In genomic region chr4:76301068-76301774, GRCh38 we compare ENCODE assay signal across 8 cellular contexts. TPM values are rescaled to one million over a fixed set of nuclear protein-coding genes. Genes with fewer than 3 reads are reported as not detected.
DNase-seq lines count a peak whose midpoint lies in the region; ATAC-seq and TF ChIP-seq lines count a peak whose summit lies in the region.

No MANE protein-coding gene starts in this region.

- BruUV-seq in IMR-90 (replicated peaks; lab: Mats Ljungman, UMichigan): no TSS peak

- peak; percentile 38 for DNase-seq in activated CD4-positive, alpha-beta T cell treated with anti-CD3 and anti-CD28 coated beads, Interleukin-2, amount 10 ng/mL, durations not matched to agents 7 days and 5 days
- no peak for DNase-seq in activated CD4-positive, alpha-beta T cell treated with anti-CD3 and anti-CD28 coated beads, Interleukin-2, amount 50 U/mL, for 4 hours
- DNase-seq in IMR-90 (peak; percentile 89), activated B cell treated with CpG ODN at 0.5 μM for 24 hours (no peak), right atrium auricular region (ENCODE audit: low spot score) (no peak), transverse colon (no peak), mesenteric fat pad (ENCODE audit: low spot score) (no peak)

- POLR2A ChIA-PET in activated CD4-positive, alpha-beta T cell treated with anti-CD3 and anti-CD28 coated beads, Interleukin-2, amount 10 ng/mL, durations not matched to agents 7 days and 5 days (lab: Charles Lee): no interaction called here
- POLR2A ChIA-PET in IMR-90 (lab: Charles Lee; ENCODE audit: unreplicated experiment): no interaction called here
- POLR2A ChIA-PET in activated B cell treated with CpG ODN at 0.5 μM for 24 hours (lab: Charles Lee): no interaction called here

- WGBS in IMR-90 (ENCODE audit: extremely low coverage in 2 of 2, insufficient read length in 1 of 2), 2 experiments: no CpG with 5 or more reads among the region's 4 CpGs
- 93 to 96% methylated on average over 4 of the region's 4 CpGs for WGBS in transverse colon (ENCODE audit: low coverage in 1 of 2), 2 donors

- no peak overlapping the region for H3K56ac ChIP-seq in IMR-90 (ENCODE audit: extremely low read depth, insufficient read depth, low read length)

- no peak overlapping the region for H3K23ac ChIP-seq in IMR-90 (ENCODE audit: low read depth, low read length)

- no peak overlapping the region for H2BK5ac ChIP-seq in IMR-90 (ENCODE audit: low read depth, low read length, poor library complexity, severe bottlenecking)

- no peak overlapping the region for H2AFZ ChIP-seq in IMR-90 (replicated peaks; ENCODE audit: low read length, poor library complexity)

- H3K4me1 ChIP-seq in IMR-90 (ENCODE audit: control insufficient read depth, insufficient read depth, low read length) (peaks cover 4% of the 10 kb centered on the region; the same call in 1 of the 2 replicates), right atrium auricular region (peaks cover 0 to 17% of the 10 kb centered on the region in 2 donors), transverse colon (peaks cover 4 to 34% (median 5%) of the 10 kb centered on the region in 4 donors)

- no peak for TF ChIP-seq EP300 in transverse colon (IDR thresholded peaks at IDR 0.05; ENCODE audit: low read depth)

- H3K4me3 ChIP-seq in IMR-90 (ENCODE audit: insufficient read depth, low read depth, low read length) (no peak overlapping the region), right atrium auricular region (no peak overlapping the region), transverse colon (no peak overlapping the region)

- H2AK9ac ChIP-seq in IMR-90 (replicated peaks; ENCODE audit: low read depth, low read length, poor library complexity): no peak overlapping the region

- H3K79me1 ChIP-seq in IMR-90 (ENCODE audit: low read depth in 1 of 2, low read length in 2 of 2): peaks cover 10% of the 10 kb centered on the region in 2 experiments; a peak in 3 of 4 replicates

- intact Hi-C loops in IMR-90 (cut with micrococcal nuclease) (no loop called here), activated B cell treated with CpG ODN at 0.5 μM for 24 hours (cut with micrococcal nuclease) (no loop called here), transverse colon (cut with DNase I; ENCODE audit: low total_unique reads) (loop anchor here (10.0 kb wide), 1 partner anchor 126 kb away; no protein-coding TSS in a partner anchor)

- no peak overlapping the region for H4K91ac ChIP-seq in IMR-90 (ENCODE audit: insufficient read depth, low read depth, low read length)

- H3K18ac ChIP-seq in IMR-90 (ENCODE audit: low read depth, low read length): no peak overlapping the region

- peaks cover 8% of the 10 kb centered on the region for H3K9me1 ChIP-seq in IMR-90 (ENCODE audit: insufficient read depth, low read length)

- peaks cover 18% of the 10 kb centered on the region for H3K9me3 Mint-ChIP-seq in activated CD4-positive, alpha-beta T cell treated with anti-CD3 and anti-CD28 coated beads, Interleukin-2, amount 10 ng/mL, durations not matched to agents 7 days and 5 days
- peaks cover 16% of the 10 kb centered on the region for H3K9me3 Mint-ChIP-seq in activated B cell treated with CpG ODN at 0.5 μM for 24 hours

- no peaks in the 10 kb centered on the region for H3K27me3 ChIP-seq in IMR-90 (ENCODE audit: control insufficient read depth, insufficient read depth, low read length)
- H3K27me3 ChIP-seq in right atrium auricular region: no peaks in the 10 kb centered on the region
- H3K27me3 ChIP-seq in transverse colon: no peaks in the 10 kb centered on the region

- peak overlapping the region; percentile 51; the same call in 1 of the 2 replicates for H3K4me2 ChIP-seq in IMR-90 (ENCODE audit: low read depth, low read length)

- no peak overlapping the region for H3K9ac ChIP-seq in IMR-90 (ENCODE audit: low read depth, low read length)

- no peak overlapping the region for H2BK20ac ChIP-seq in IMR-90 (ENCODE audit: low read depth, low read length)

- H3K27ac ChIP-seq in IMR-90 (ENCODE audit: insufficient read depth, low read length) (no peak overlapping the region), right atrium auricular region (peak overlapping the region; percentile 56 to 79), transverse colon (peak overlapping the region; percentile 15 to 55 (median 46))

- TF ChIP-seq POLR2A in IMR-90 (IDR thresholded peaks at IDR 0.05; ENCODE audit: low read depth, low read length) (no peak), transverse colon (IDR thresholded peaks at IDR 0.05) (no peak)

- no peaks in the 10 kb centered on the region for H3K36me3 ChIP-seq in IMR-90 (ENCODE audit: control insufficient read depth, insufficient read depth, low read length)
- no peaks in the 10 kb centered on the region for H3K36me3 ChIP-seq in right atrium auricular region
- H3K36me3 ChIP-seq in transverse colon: no peaks in the 10 kb centered on the region

- no peak for TF ChIP-seq RAD21 in IMR-90 (IDR thresholded peaks at IDR 0.05; ENCODE audit: low read length)

- ATAC-seq in GM21825 (IDR thresholded peaks at IDR 0.05; ENCODE audit: unreplicated experiment) (peak; percentile 99), IMR-90 (ENCODE audit: low read depth) (peak; percentile 64), activated B cell treated with CpG ODN at 0.5 μM for 24 hours (ENCODE audit: low read depth) (peak; percentile 34)

- H3K14ac ChIP-seq in IMR-90 (replicated peaks; ENCODE audit: low read depth, low read length): no peak overlapping the region

- no peak overlapping the region for H4K5ac ChIP-seq in IMR-90 (ENCODE audit: low read depth, low read length)

- H4K8ac ChIP-seq in IMR-90 (ENCODE audit: low read depth in 2 of 2, low read length in 2 of 2): no peak overlapping the region

- H4K20me1 ChIP-seq in IMR-90 (ENCODE audit: insufficient read depth, low read length): no peaks in the 10 kb centered on the region

- CTCF ChIA-PET in activated CD4-positive, alpha-beta T cell treated with anti-CD3 and anti-CD28 coated beads, Interleukin-2, amount 10 ng/mL, durations not matched to agents 7 days and 5 days (lab: Charles Lee): interaction anchor here (0.6 to 0.8 kb wide), 3 partner anchors 29 to 1293 kb away, joined by 3 to 4 read pairs (median 3); no protein-coding TSS in a partner anchor
- CTCF ChIA-PET in IMR-90 (lab: Yijun Ruan, JAX) (no interaction called here), activated B cell treated with CpG ODN at 0.5 μM for 24 hours (lab: Charles Lee) (no interaction called here)

- peaks cover 45% of the 10 kb centered on the region for H3K4me1 Mint-ChIP-seq in activated CD4-positive, alpha-beta T cell treated with anti-CD3 and anti-CD28 coated beads, Interleukin-2, amount 10 ng/mL, durations not matched to agents 7 days and 5 days
- H3K4me1 Mint-ChIP-seq in activated B cell treated with CpG ODN at 0.5 μM for 24 hours: peaks cover 13% of the 10 kb centered on the region

- no peak overlapping the region for H2BK15ac ChIP-seq in IMR-90 (ENCODE audit: low read depth, low read length)

- H3K27me3 Mint-ChIP-seq in activated CD4-positive, alpha-beta T cell treated with anti-CD3 and anti-CD28 coated beads, Interleukin-2, amount 10 ng/mL, durations not matched to agents 7 days and 5 days: peaks cover 19% of the 10 kb centered on the region
- H3K27me3 Mint-ChIP-seq in activated B cell treated with CpG ODN at 0.5 μM for 24 hours: peaks cover 18% of the 10 kb centered on the region

- H3K9me3 ChIP-seq in IMR-90 (ENCODE audit: control insufficient read depth, insufficient read depth, low read length) (peaks cover 9% of the 10 kb centered on the region), right atrium auricular region (no peaks in the 10 kb centered on the region), transverse colon (no peaks in the 10 kb centered on the region)

- TF ChIP-seq CTCF in IMR-90 (conservative IDR thresholded peaks at IDR 0.05; ENCODE audit: low read depth, low read length) (no peak), activated B cell treated with CpG ODN at 0.5 μM for 24 hours (IDR thresholded peaks at IDR 0.05) (no peak), right atrium auricular region (IDR thresholded peaks at IDR 0.05) (no peak), transverse colon (IDR thresholded peaks at IDR 0.05) (no peak)

- H3K27ac Mint-ChIP-seq in activated CD4-positive, alpha-beta T cell treated with anti-CD3 and anti-CD28 coated beads, Interleukin-2, amount 10 ng/mL, durations not matched to agents 7 days and 5 days: peak overlapping the region; percentile 9
- no peak overlapping the region for H3K27ac Mint-ChIP-seq in activated B cell treated with CpG ODN at 0.5 μM for 24 hours

- peaks cover 11% of the 10 kb centered on the region for H3K36me3 Mint-ChIP-seq in activated CD4-positive, alpha-beta T cell treated with anti-CD3 and anti-CD28 coated beads, Interleukin-2, amount 10 ng/mL, durations not matched to agents 7 days and 5 days (ENCODE audit: low read depth)
- H3K36me3 Mint-ChIP-seq in activated B cell treated with CpG ODN at 0.5 μM for 24 hours (ENCODE audit: low read depth): no peaks in the 10 kb centered on the region

- in situ Hi-C loops in IMR-90 (cut with MboI; ENCODE audit: low sequenced_read_pairs): no loop called here
- in situ Hi-C loops in transverse colon (cut with MboI; ENCODE audit: low pct_ligation_motif_present in 1 of 4, low pct_unique_long_range_greater_than_20kb in 1 of 4, low sequenced_read_pairs in 3 of 4): no loop called here

- no peak overlapping the region for H2BK120ac ChIP-seq in IMR-90 (ENCODE audit: low read depth, low read length)

- H3K4me3 Mint-ChIP-seq in activated CD4-positive, alpha-beta T cell treated with anti-CD3 and anti-CD28 coated beads, Interleukin-2, amount 10 ng/mL, durations not matched to agents 7 days and 5 days: no peak overlapping the region
- H3K4me3 Mint-ChIP-seq in activated B cell treated with CpG ODN at 0.5 μM for 24 hours: no peak overlapping the region

- H3K4ac ChIP-seq in IMR-90 (ENCODE audit: low read depth, low read length): no peak overlapping the region

- H2AK5ac ChIP-seq in IMR-90 (ENCODE audit: low read depth, low read length): no peak overlapping the region

- dilution Hi-C loops in IMR-90 (cut with HindIII; ENCODE audit: low sequenced_read_pairs, unreplicated experiment): no loop called here

RNA-seq across cellular contexts. Expression of gene STBD1, which starts 5.3 kb away (rescaled TPM):
- 1 to 10 TPM in 1 of 2 experiments, under 1 TPM in 1; 0.77 to 1.2 TPM for total RNA-seq in activated CD4-positive, alpha-beta T cell treated with anti-CD3 and anti-CD28 coated beads, Interleukin-2, amount 10 ng/mL, durations not matched to agents 7 days and 5 days
- total RNA-seq in IMR-90 (2012; rRNA removed): 2.2 and 3.0 TPM in 2 replicates
- polyA plus RNA-seq in IMR-90 (2012; rRNA removed): 1.3 and 1.7 TPM in 2 replicates
- 0.55 and 1.1 TPM in 2 replicates for polyA plus RNA-seq in IMR-90 (2012; cell fraction: cytosol; rRNA removed)
- polyA plus RNA-seq in IMR-90 (2012; cell fraction: nucleus; rRNA removed; ENCODE audit: low replicate concordance): 0.09 and 0.13 TPM in 2 replicates
- 0.09 TPM in 1 of 2 replicates, not detected in the other for total RNA-seq in activated B cell treated with CpG ODN at 0.5 μM for 24 hours
- total RNA-seq in right atrium auricular region: 10 to 100 TPM; 25.3 to 28.4 TPM
- 10 to 100 TPM in 3 of 4 donors, 1 to 10 TPM in 1; 5.4 to 48.7 (median 17.0) TPM for total RNA-seq in transverse colon
- total RNA-seq in mesenteric fat pad: 34.7 TPM

RNA-seq across cellular contexts. Expression of gene FAM47E, which starts 49.7 kb away (rescaled TPM):
- total RNA-seq in activated CD4-positive, alpha-beta T cell treated with anti-CD3 and anti-CD28 coated beads, Interleukin-2, amount 10 ng/mL, durations not matched to agents 7 days and 5 days: under 1 TPM in 1 of 2 experiments, not detected in 1; 0.17 TPM
- total RNA-seq in IMR-90 (2012; rRNA removed): under 0.01 TPM in 1 of 2 replicates, not detected in the other
- polyA plus RNA-seq in IMR-90 (2012; rRNA removed): 0.05 TPM in 1 of 2 replicates, not detected in the other
- not detected in 2 replicates for polyA plus RNA-seq in IMR-90 (2012; cell fraction: cytosol; rRNA removed)
- 0.02 TPM in 1 of 2 replicates, not detected in the other for polyA plus RNA-seq in IMR-90 (2012; cell fraction: nucleus; rRNA removed; ENCODE audit: low replicate concordance)
- total RNA-seq in activated B cell treated with CpG ODN at 0.5 μM for 24 hours: 0.39 TPM in 1 of 2 replicates, not detected in the other
- total RNA-seq in right atrium auricular region: 1 to 10 TPM; 1.0 to 2.2 TPM
- total RNA-seq in transverse colon: 1 to 10 TPM in 3 of 4 donors, under 1 TPM in 1; 0.20 to 7.8 (median 2.8) TPM
- 3.3 TPM for total RNA-seq in mesenteric fat pad

Comparison
In these comparisons a context has a peak if more than half of its experiments do, and no peak if none do; other contexts are left out.
1. DNase-seq: peak in activated CD4-positive, alpha-beta T cell treated with anti-CD3 and anti-CD28 coated beads, Interleukin-2, amount 10 ng/mL, durations not matched to agents 7 days and 5 days (single experiment) and IMR-90 (single experiment); none in activated CD4-positive, alpha-beta T cell treated with anti-CD3 and anti-CD28 coated beads, Interleukin-2, amount 50 U/mL, for 4 hours (0 of 2), activated B cell treated with CpG ODN at 0.5 μM for 24 hours (single experiment), right atrium auricular region (single experiment), transverse colon (single experiment) and mesenteric fat pad (single experiment).
2. ATAC-seq: peak in every context shown above with its lines; median percentile 99 in GM21825; 64 in IMR-90; 34 in activated B cell treated with CpG ODN at 0.5 μM for 24 hours.